Comparison of ENCODE assay signal across 10 cellular contexts in the genomic region with DNA sequence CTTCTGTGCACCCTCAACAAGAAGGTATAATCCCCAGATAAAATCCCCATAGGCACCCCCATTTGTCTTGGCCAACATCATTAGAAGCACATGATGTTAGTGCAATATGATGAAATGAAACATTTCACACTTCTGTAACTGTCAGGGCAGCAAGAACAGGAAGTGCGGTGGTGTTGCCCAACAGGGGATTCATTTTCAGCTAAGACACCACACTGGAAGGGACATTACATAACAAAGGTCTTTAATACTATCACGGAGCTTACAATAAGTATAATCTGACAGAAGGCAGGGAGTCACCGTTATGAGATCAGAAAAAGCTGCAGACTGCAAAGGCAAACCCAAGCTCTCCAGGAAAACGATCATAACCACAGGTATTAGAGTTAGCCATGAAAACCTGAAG. TPM values are rescaled to one million over a fixed set of nuclear protein-coding genes. Genes with fewer than 3 reads are reported as not detected.
A peak's percentile ranks its signal among the peaks of the same experiment; 100 is the strongest.
DNase-seq lines count a peak whose midpoint lies in the region; TF ChIP-seq lines count a peak whose summit lies in the region.
"Had no signal": no experiment of that assay in that cellular context is flagged by ENCODE, and none has a peak within 500 bp of the region (broad histone marks: within the 10 kb centered on the region; RNA-seq: fewer than 3 reads in every experiment).

No MANE protein-coding gene starts in this region.

- H3K9me3 ChIP-seq in stomach: no peaks in the 10 kb centered on the region
- H3K9me3 ChIP-seq: A549, Peyer's patch had no signal

- peaks cover 0 to 26% (median 13%) of the 10 kb centered on the region in 4 donors for H3K36me3 ChIP-seq in stomach

- H3K27me3 Mint-ChIP-seq in activated CD4-positive, alpha-beta memory T cell treated with anti-CD3 and anti-CD28 coated beads for 36 hours: no peaks in the 10 kb centered on the region
- H3K27me3 Mint-ChIP-seq in activated CD4-positive, alpha-beta memory T cell treated with anti-CD3 and anti-CD28 coated beads, Interleukin-2, amount 10 ng/mL, durations not matched to agents 7 days and 5 days: no peaks in the 10 kb centered on the region

- no peaks in the 10 kb centered on the region for H3K36me3 Mint-ChIP-seq in activated CD4-positive, alpha-beta memory T cell treated with anti-CD3 and anti-CD28 coated beads for 36 hours
- peaks cover 4% of the 10 kb centered on the region for H3K36me3 Mint-ChIP-seq in activated CD4-positive, alpha-beta memory T cell treated with anti-CD3 and anti-CD28 coated beads, Interleukin-2, amount 10 ng/mL, durations not matched to agents 7 days and 5 days (ENCODE audit: low read depth)

- CTCF ChIA-PET in activated CD4-positive, alpha-beta memory T cell treated with anti-CD3 and anti-CD28 coated beads for 36 hours (lab: Charles Lee): no interaction called here
- CTCF ChIA-PET in activated CD4-positive, alpha-beta memory T cell treated with anti-CD3 and anti-CD28 coated beads, Interleukin-2, amount 10 ng/mL, durations not matched to agents 7 days and 5 days (lab: Charles Lee): no interaction called here

- H3K27ac Mint-ChIP-seq in activated CD4-positive, alpha-beta memory T cell treated with anti-CD3 and anti-CD28 coated beads for 36 hours: peak overlapping the region; percentile 18
- no peak overlapping the region for H3K27ac Mint-ChIP-seq in activated CD4-positive, alpha-beta memory T cell treated with anti-CD3 and anti-CD28 coated beads, Interleukin-2, amount 10 ng/mL, durations not matched to agents 7 days and 5 days
- H3K27ac Mint-ChIP-seq: nephron progenitor cell had no signal

- TF ChIP-seq CTCF in stomach (IDR thresholded peaks at IDR 0.05): no peak

- intact Hi-C loops in activated CD4-positive, alpha-beta memory T cell treated with anti-CD3 and anti-CD28 coated beads for 36 hours (cut with micrococcal nuclease): no loop called here
- intact Hi-C loops in stomach (cut with DNase I; ENCODE audit: low total_unique reads): no loop called here

- 73 to 81% (median 74%) methylated on average over 4 of the region's 4 CpGs for WGBS in stomach, 5 donors

- H3K4me3 ChIP-seq in stomach: no peak overlapping the region
- H3K4me3 ChIP-seq: A549, cardiac muscle cell, Peyer's patch had no signal

- no peaks in the 10 kb centered on the region for H3K27me3 ChIP-seq in stomach
- H3K27me3 ChIP-seq: cardiac muscle cell, Peyer's patch had no signal

- no peak for TF ChIP-seq EP300 in stomach (IDR thresholded peaks at IDR 0.05)

- peak overlapping the region in 2 of 5 donors; percentile 53 to 71 for H3K27ac ChIP-seq in stomach
- H3K27ac ChIP-seq: A549, cardiac muscle cell, Peyer's patch had no signal

- H3K4me3 Mint-ChIP-seq in activated CD4-positive, alpha-beta memory T cell treated with anti-CD3 and anti-CD28 coated beads for 36 hours: no peak overlapping the region
- no peak overlapping the region for H3K4me3 Mint-ChIP-seq in activated CD4-positive, alpha-beta memory T cell treated with anti-CD3 and anti-CD28 coated beads, Interleukin-2, amount 10 ng/mL, durations not matched to agents 7 days and 5 days
- H3K4me3 Mint-ChIP-seq: nephron progenitor cell had no signal

- POLR2A ChIA-PET in activated CD4-positive, alpha-beta memory T cell treated with anti-CD3 and anti-CD28 coated beads for 36 hours (lab: Charles Lee): interaction anchor here (1.2 kb wide), 1 partner anchor 119 kb away, joined by 3 read pairs; no protein-coding TSS in a partner anchor
- POLR2A ChIA-PET in activated CD4-positive, alpha-beta memory T cell treated with anti-CD3 and anti-CD28 coated beads, Interleukin-2, amount 10 ng/mL, durations not matched to agents 7 days and 5 days (lab: Charles Lee): no interaction called here

- no peaks in the 10 kb centered on the region for H3K4me1 ChIP-seq in stomach
- H3K4me1 ChIP-seq: A549, Peyer's patch had no signal

- H3K4me1 Mint-ChIP-seq in activated CD4-positive, alpha-beta memory T cell treated with anti-CD3 and anti-CD28 coated beads for 36 hours (ENCODE audit: low read depth): peaks cover 39% of the 10 kb centered on the region
- peaks cover 41% of the 10 kb centered on the region for H3K4me1 Mint-ChIP-seq in activated CD4-positive, alpha-beta memory T cell treated with anti-CD3 and anti-CD28 coated beads, Interleukin-2, amount 10 ng/mL, durations not matched to agents 7 days and 5 days
- H3K4me1 Mint-ChIP-seq: nephron progenitor cell had no signal

- no peak for TF ChIP-seq POLR2A in stomach (IDR thresholded peaks at IDR 0.05)

- DNase-seq in activated CD4-positive, alpha-beta memory T cell treated with anti-CD3 and anti-CD28 coated beads for 36 hours: no peak
- no peak for DNase-seq in activated CD4-positive, alpha-beta memory T cell treated with anti-CD3 and anti-CD28 coated beads, Interleukin-2, amount 10 ng/mL, durations not matched to agents 7 days and 5 days
- DNase-seq in globus pallidus (ENCODE audit: low spot score): peak; percentile 16
- peak; percentile 47 for DNase-seq in stomach
- no peak for DNase-seq in NCI-H226
- no peak for DNase-seq in NCI-H146 (lab: John Stamatoyannopoulos, UW)
- DNase-seq: nephron progenitor cell had no signal

- no peaks in the 10 kb centered on the region for H3K9me3 Mint-ChIP-seq in activated CD4-positive, alpha-beta memory T cell treated with anti-CD3 and anti-CD28 coated beads for 36 hours
- no peaks in the 10 kb centered on the region for H3K9me3 Mint-ChIP-seq in activated CD4-positive, alpha-beta memory T cell treated with anti-CD3 and anti-CD28 coated beads, Interleukin-2, amount 10 ng/mL, durations not matched to agents 7 days and 5 days
- H3K9me3 Mint-ChIP-seq: nephron progenitor cell had no signal

RNA-seq across cellular contexts. Expression of gene OR52W1, which starts 2.0 kb away (rescaled TPM):
- total RNA-seq in activated CD4-positive, alpha-beta memory T cell treated with anti-CD3 and anti-CD28 coated beads for 36 hours: not detected
- total RNA-seq in activated CD4-positive, alpha-beta memory T cell treated with anti-CD3 and anti-CD28 coated beads, Interleukin-2, amount 10 ng/mL, durations not matched to agents 7 days and 5 days: not detected
- not detected for total RNA-seq in stomach
- not detected for polyA plus RNA-seq in stomach
- total RNA-seq: cardiac muscle cell, Peyer's patch had no signal
- polyA plus RNA-seq: A549, cardiac muscle cell had no signal

RNA-seq across cellular contexts. Expression of gene C11orf42, which starts 4.4 kb away (rescaled TPM):
- not detected for total RNA-seq in activated CD4-positive, alpha-beta memory T cell treated with anti-CD3 and anti-CD28 coated beads for 36 hours
- total RNA-seq in activated CD4-positive, alpha-beta memory T cell treated with anti-CD3 and anti-CD28 coated beads, Interleukin-2, amount 10 ng/mL, durations not matched to agents 7 days and 5 days: not detected
- total RNA-seq in stomach: not detected
- polyA plus RNA-seq in stomach: not detected
- total RNA-seq: cardiac muscle cell, Peyer's patch had no signal
- polyA plus RNA-seq: A549 had no signal

RNA-seq across cellular contexts. Expression of gene OR52B2, which starts 30.8 kb away (rescaled TPM):
- not detected for total RNA-seq in activated CD4-positive, alpha-beta memory T cell treated with anti-CD3 and anti-CD28 coated beads for 36 hours
- not detected for total RNA-seq in activated CD4-positive, alpha-beta memory T cell treated with anti-CD3 and anti-CD28 coated beads, Interleukin-2, amount 10 ng/mL, durations not matched to agents 7 days and 5 days
- total RNA-seq in stomach: not detected
- polyA plus RNA-seq in stomach: not detected
- polyA plus RNA-seq: A549, cardiac muscle cell had no signal

RNA-seq across cellular contexts. Expression of gene FHIP1B, which starts 33.5 kb away (rescaled TPM):
- total RNA-seq in activated CD4-positive, alpha-beta memory T cell treated with anti-CD3 and anti-CD28 coated beads for 36 hours: 10 to 100 TPM; 15.3 to 15.8 TPM
- 10 to 100 TPM; 19.1 to 19.2 TPM for total RNA-seq in activated CD4-positive, alpha-beta memory T cell treated with anti-CD3 and anti-CD28 coated beads, Interleukin-2, amount 10 ng/mL, durations not matched to agents 7 days and 5 days
- 100 to 1,000 TPM in 2 of 5 donors, 10 to 100 TPM in 3; 22.9 to 324 (median 44.6) TPM for total RNA-seq in stomach
- 10 to 100 TPM; 17.0 to 32.1 (median 19.6) TPM for polyA plus RNA-seq in stomach

RNA-seq across cellular contexts. Expression of gene CNGA4, which starts 37.9 kb away (rescaled TPM):
- total RNA-seq in activated CD4-positive, alpha-beta memory T cell treated with anti-CD3 and anti-CD28 coated beads for 36 hours: not detected
- under 1 TPM; 0.20 to 0.30 TPM for total RNA-seq in activated CD4-positive, alpha-beta memory T cell treated with anti-CD3 and anti-CD28 coated beads, Interleukin-2, amount 10 ng/mL, durations not matched to agents 7 days and 5 days
- total RNA-seq in stomach: not detected
- under 1 TPM in 1 of 3 donors, not detected in 2; 0.08 TPM for polyA plus RNA-seq in stomach

Comparison
In these comparisons a context has a peak if more than half of its experiments do, and no peak if none do; other contexts are left out.
1. DNase-seq: peak in globus pallidus (single experiment) and stomach (single experiment); none in activated CD4-positive, alpha-beta memory T cell treated with anti-CD3 and anti-CD28 coated beads for 36 hours (single experiment), activated CD4-positive, alpha-beta memory T cell treated with anti-CD3 and anti-CD28 coated beads, Interleukin-2, amount 10 ng/mL, durations not matched to agents 7 days and 5 days (single experiment), NCI-H226 (single experiment) and NCI-H146 (single experiment).